16 cellular contexts compared by ENCODE assay signal in genomic region chr12:57816001-57816854, GRCh38. TPM values are rescaled to one million over a fixed set of nuclear protein-coding genes. Genes with fewer than 3 reads are reported as not detected.
DNase-seq lines count a peak whose midpoint lies in the region; ATAC-seq and TF ChIP-seq lines count a peak whose summit lies in the region.
"Had no signal": no experiment of that assay in that cellular context is flagged by ENCODE, and none has a peak within 500 bp of the region (broad histone marks: within the 10 kb centered on the region; RNA-seq: fewer than 3 reads in every experiment).

No MANE protein-coding gene starts in this region.

- 50 to 54% methylated on average over 2 of the region's 3 CpGs for WGBS in gastroesophageal sphincter (ENCODE audit: low coverage in 1 of 2), 2 donors

- no peak for TF ChIP-seq CTCF in gastroesophageal sphincter (IDR thresholded peaks at IDR 0.05)

- ATAC-seq in gastroesophageal sphincter (no peak), HG03439 (IDR thresholded peaks at IDR 0.05; ENCODE audit: unreplicated experiment) (no peak), GM18858 (IDR thresholded peaks at IDR 0.05; ENCODE audit: unreplicated experiment) (no peak)
- ATAC-seq: stimulated activated naive CD8-positive, alpha-beta T cell treated with anti-CD3 and anti-CD28 coated beads, Interleukin-15, Interleukin-2, amounts not matched to agents 100 U/mL and 50 U/mL, for 24 hours; T-helper 17 cell had no signal

- DNase-seq in NCI-H2171 treated with DMSO at 0.1 percent for 48 hours (lab: John Stamatoyannopoulos, UW) (peak; percentile 64), NCI-H2171 (lab: John Stamatoyannopoulos, UW) (no peak), NCI-H2196 (lab: John Stamatoyannopoulos, UW; ENCODE audit: unreplicated experiment) (peak; percentile 79), RKO (ENCODE audit: low spot score) (no peak)
- DNase-seq: activated CD8-positive, alpha-beta memory T cell treated with anti-CD3 and anti-CD28 coated beads, Interleukin-2, amount 50 U/mL, for 48 hours; Caco-2; cerebellar nuclear complex; immature natural killer cell; nucleus accumbens; stimulated activated naive CD8-positive, alpha-beta T cell treated with anti-CD3 and anti-CD28 coated beads, Interleukin-15, Interleukin-2, amounts not matched to agents 100 U/mL and 50 U/mL, for 24 hours; T-helper 17 cell had no signal

- H3K27ac ChIP-seq in gastroesophageal sphincter (peak overlapping the region in 3 of 4 donors; percentile 58 to 65 (median 64)), stomach smooth muscle (ENCODE audit: low read length) (peak overlapping the region; percentile 60)
- H3K27ac ChIP-seq: KMS-11 had no signal

- H3K27me3 ChIP-seq in gastroesophageal sphincter = no peaks in the 10 kb centered on the region
- no peaks in the 10 kb centered on the region for H3K27me3 ChIP-seq in stomach smooth muscle (ENCODE audit: control insufficient read depth in 1 of 2, insufficient read depth in 2 of 2, low read length in 2 of 2)

- H3K4me3 ChIP-seq in gastroesophageal sphincter (no peak overlapping the region), stomach smooth muscle (ENCODE audit: low read length in 2 of 2) (no peak overlapping the region)

- peaks cover 0 to 73% (median 29%) of the 10 kb centered on the region in 3 donors for H3K4me1 ChIP-seq in gastroesophageal sphincter
- H3K4me1 ChIP-seq in stomach smooth muscle (ENCODE audit: control insufficient read depth, insufficient read depth, low read length) = peaks cover 36% of the 10 kb centered on the region
- H3K4me1 ChIP-seq: Caco-2 had no signal

- H3K9ac ChIP-seq in stomach smooth muscle (ENCODE audit: low read length in 2 of 2) = no peak overlapping the region
- H3K9ac ChIP-seq: KMS-11 had no signal

- H3K9me3 ChIP-seq in gastroesophageal sphincter (no peaks in the 10 kb centered on the region), stomach smooth muscle (ENCODE audit: control insufficient read depth in 2 of 2, low read length in 2 of 2) (no peaks in the 10 kb centered on the region)
- H3K9me3 ChIP-seq: Caco-2 had no signal

- no peak for TF ChIP-seq POLR2A in gastroesophageal sphincter (IDR thresholded peaks at IDR 0.05)

- peaks cover 0 to 49% of the 10 kb centered on the region in 2 donors for H3K36me3 ChIP-seq in gastroesophageal sphincter
- peaks cover 8 to 14% of the 10 kb centered on the region in 2 donors for H3K36me3 ChIP-seq in stomach smooth muscle (ENCODE audit: control insufficient read depth in 2 of 2, insufficient read depth in 2 of 2, low read length in 2 of 2)

- TF ChIP-seq EP300 in gastroesophageal sphincter (IDR thresholded peaks at IDR 0.05) = no peak

RNA-seq across cellular contexts. Expression of gene AVIL, which starts 2.3 kb away (rescaled TPM):
- 1 to 10 TPM; 1.4 to 9.3 (median 2.3) TPM for total RNA-seq in gastroesophageal sphincter

RNA-seq across cellular contexts. Expression of gene CTDSP2, which starts 30.3 kb away (rescaled TPM):
- 100 to 1,000 TPM; 151 to 190 (median 170) TPM for total RNA-seq in gastroesophageal sphincter

RNA-seq across cellular contexts. Expression of gene TSFM, which starts 33.6 kb away (rescaled TPM):
- 10 to 100 TPM; 26.4 to 30.9 (median 29.1) TPM for total RNA-seq in gastroesophageal sphincter

RNA-seq across cellular contexts. Expression of gene EEF1AKMT3, which starts 43.8 kb away (rescaled TPM):
- total RNA-seq in gastroesophageal sphincter = 10 to 100 TPM; 10.8 to 19.5 (median 11.7) TPM

RNA-seq across cellular contexts. Expression of gene METTL1, which starts 44.3 kb away (rescaled TPM):
- total RNA-seq in gastroesophageal sphincter = 10 to 100 TPM in 1 of 4 donors, 1 to 10 TPM in 3; 4.8 to 11.0 (median 7.8) TPM

Comparison
In these comparisons a context has a peak if more than half of its experiments do, and no peak if none do; other contexts are left out.
1. DNase-seq: peak in NCI-H2171 treated with DMSO at 0.1 percent for 48 hours (single experiment) and NCI-H2196 (single experiment); none in NCI-H2171 (single experiment) and RKO (single experiment).